29 cellular contexts compared by ENCODE assay signal in the genomic region with DNA sequence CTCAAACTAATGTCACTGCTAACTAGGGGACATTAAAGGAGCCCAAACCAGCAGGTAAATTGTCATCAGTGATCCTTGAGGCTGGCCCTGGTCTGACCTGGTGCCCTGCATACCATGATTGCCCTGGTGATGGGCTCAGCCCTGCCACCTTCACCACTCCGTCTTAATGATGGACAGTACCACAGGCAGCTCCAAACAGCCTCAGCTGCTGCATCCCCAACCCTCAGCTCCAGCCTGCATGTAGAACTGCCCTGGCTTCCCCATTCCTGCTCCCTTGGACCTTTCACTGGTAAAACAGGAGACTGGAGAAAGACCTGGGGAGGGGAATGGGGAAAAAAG.
"Had no signal": no experiment of that assay in that cellular context is flagged by ENCODE, and none has a peak within 500 bp of the region (broad histone marks: within the 10 kb centered on the region; RNA-seq: fewer than 3 reads in every experiment).

No MANE protein-coding gene starts in this region.

- H3K9ac ChIP-seq: neural progenitor cell, parathyroid adenoma had no signal

- H3K27me3 Mint-ChIP-seq: type B pancreatic cell had no signal

- H3K36me3 Mint-ChIP-seq: natural killer cell; neural progenitor cell; stimulated activated effector memory CD8-positive, alpha-beta T cell treated with anti-CD3 and anti-CD28 coated beads, Interleukin-12 subunit alpha, Interleukin-12 subunit beta, amount 100 ng/mL, for 72 hours; type B pancreatic cell had no signal

- H3K27ac Mint-ChIP-seq: natural killer cell; nephron; neural progenitor cell; progenitor cell of endocrine pancreas; stimulated activated effector memory CD8-positive, alpha-beta T cell treated with anti-CD3 and anti-CD28 coated beads, Interleukin-12 subunit alpha, Interleukin-12 subunit beta, amount 100 ng/mL, for 72 hours; type B pancreatic cell had no signal

- H3K4me1 ChIP-seq: parathyroid adenoma, psoas muscle, right lobe of liver, sigmoid colon, testis, tibial artery, transverse colon, upper lobe of right lung, uterus had no signal

- H3K4me1 Mint-ChIP-seq: natural killer cell; neural progenitor cell; stimulated activated effector memory CD8-positive, alpha-beta T cell treated with anti-CD3 and anti-CD28 coated beads, Interleukin-12 subunit alpha, Interleukin-12 subunit beta, amount 100 ng/mL, for 72 hours; stimulated activated naive CD8-positive, alpha-beta T cell treated with anti-CD3 and anti-CD28 coated beads, Interleukin-15, amount 100 ng/mL, for 72 hours had no signal

- H3K27ac ChIP-seq: neural progenitor cell, ovary, parathyroid adenoma, psoas muscle, right lobe of liver, sigmoid colon, suprapubic skin, testis, tibial artery, transverse colon, upper lobe of right lung, uterus had no signal

- H3K4me2 ChIP-seq: neural progenitor cell had no signal

- H3K27me3 ChIP-seq: neural progenitor cell, ovary, right lobe of liver, sigmoid colon, suprapubic skin, testis, tibial artery, transverse colon, uterus had no signal

- H3K36me3 ChIP-seq: neural progenitor cell, ovary, right lobe of liver, sigmoid colon, suprapubic skin, tibial artery, transverse colon, upper lobe of right lung, uterus had no signal

- H2AFZ ChIP-seq: neural progenitor cell, parathyroid adenoma had no signal

- DNase-seq: natural killer cell; occipital lobe; ovary; posterior cingulate gyrus; psoas muscle; right cardiac atrium; right lobe of liver; sigmoid colon; small intestine; stimulated activated CD4-positive, alpha-beta T cell treated with anti-CD3 and anti-CD28 coated beads, Interleukin-15, amount 100 ng/mL, for 24 hours; stimulated activated CD4-positive, alpha-beta T cell treated with anti-CD3 and anti-CD28 coated beads, Interleukin-2, amount 100 ng/mL, for 24 hours; stimulated activated CD4-positive, alpha-beta T cell treated with anti-CD3 and anti-CD28 coated beads, Interleukin-2, amount 100 ng/mL, for 48 hours; stimulated activated CD4-positive, alpha-beta T cell treated with anti-CD3 and anti-CD28 coated beads, Interleukin-4, amount 100 ng/mL, for 24 hours; stimulated activated naive CD4-positive, alpha-beta T cell; stimulated activated naive CD8-positive, alpha-beta T cell treated with anti-CD3 and anti-CD28 coated beads, Interleukin-15, amount 100 ng/mL, for 72 hours; stimulated activated naive CD8-positive, alpha-beta T cell treated with anti-CD3 and anti-CD28 coated beads, Interleukin-15, Interleukin-2, amounts not matched to agents 100 U/mL and 50 U/mL, for 24 hours; substantia nigra; testis; tibial artery; transverse colon; upper lobe of right lung; uterus had no signal

- FAIRE-seq: small intestine had no signal

- H3K9me3 ChIP-seq: ovary, psoas muscle, right lobe of liver, sigmoid colon, suprapubic skin, testis, tibial artery, transverse colon, upper lobe of right lung, uterus had no signal

- ATAC-seq: natural killer cell; psoas muscle; right cardiac atrium; right lobe of liver; stimulated activated effector memory CD8-positive, alpha-beta T cell treated with anti-CD3 and anti-CD28 coated beads, Interleukin-12 subunit alpha, Interleukin-12 subunit beta, amount 100 ng/mL, for 72 hours; stimulated activated naive CD8-positive, alpha-beta T cell treated with anti-CD3 and anti-CD28 coated beads, Interleukin-15, amount 100 ng/mL, for 72 hours; stimulated activated naive CD8-positive, alpha-beta T cell treated with anti-CD3 and anti-CD28 coated beads, Interleukin-15, Interleukin-2, amounts not matched to agents 100 U/mL and 50 U/mL, for 24 hours; upper lobe of right lung had no signal

- H3K4me3 Mint-ChIP-seq: natural killer cell; nephron; neural progenitor cell; stimulated activated effector memory CD8-positive, alpha-beta T cell treated with anti-CD3 and anti-CD28 coated beads, Interleukin-12 subunit alpha, Interleukin-12 subunit beta, amount 100 ng/mL, for 72 hours; stimulated activated naive CD8-positive, alpha-beta T cell treated with anti-CD3 and anti-CD28 coated beads, Interleukin-15, amount 100 ng/mL, for 72 hours; type B pancreatic cell had no signal

- H3K4me3 ChIP-seq: neural progenitor cell, ovary, psoas muscle, right lobe of liver, sigmoid colon, suprapubic skin, testis, tibial artery, transverse colon, upper lobe of right lung, uterus had no signal

- H3K79me2 ChIP-seq: parathyroid adenoma had no signal

- H3K9me3 Mint-ChIP-seq: natural killer cell; stimulated activated effector memory CD8-positive, alpha-beta T cell treated with anti-CD3 and anti-CD28 coated beads, Interleukin-12 subunit alpha, Interleukin-12 subunit beta, amount 100 ng/mL, for 72 hours had no signal
